In the genomic region with DNA sequence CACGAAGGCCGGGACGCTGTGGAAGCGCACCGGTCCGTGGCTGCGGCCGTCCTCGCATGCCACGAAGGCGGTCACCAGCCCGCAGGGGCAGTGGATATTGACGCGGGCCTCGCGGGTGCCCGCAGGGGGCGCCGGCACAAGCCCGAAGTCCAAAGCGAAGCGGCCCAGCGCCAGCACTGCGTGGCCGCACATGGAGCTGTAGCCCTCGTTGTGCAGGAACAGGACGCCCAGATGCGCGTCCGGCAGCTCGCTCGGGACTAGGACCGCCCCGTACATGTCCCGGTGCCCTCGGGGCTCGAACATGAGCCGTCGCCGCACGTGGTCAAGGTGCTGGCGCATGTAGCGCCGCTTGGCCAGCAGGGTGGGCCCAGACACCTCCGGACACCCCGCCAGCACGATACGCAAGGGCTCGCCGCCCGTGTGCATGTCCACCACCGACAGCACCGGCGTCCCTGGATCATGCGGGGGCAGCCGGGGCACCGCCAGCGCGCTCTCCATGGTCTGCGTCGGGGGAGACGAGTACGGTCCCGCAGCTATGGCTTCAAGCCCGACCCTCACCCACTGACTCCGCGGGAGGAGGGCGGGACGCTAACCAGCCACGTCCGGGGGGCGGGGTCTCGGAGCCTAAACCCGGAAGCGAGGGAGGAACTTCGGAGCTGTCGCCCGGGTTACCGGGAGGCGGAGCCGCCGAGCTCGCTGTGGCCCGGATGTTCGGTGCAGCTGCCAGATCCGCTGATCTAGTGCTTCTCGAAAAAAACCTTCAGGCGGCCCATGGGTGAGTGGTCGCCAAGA, we compare ENCODE assay signal across 8 cellular contexts. TPM values are rescaled to one million over a fixed set of nuclear protein-coding genes. Genes with fewer than 3 reads are reported as not detected.
A peak's percentile ranks its signal among the peaks of the same experiment; 100 is the strongest.
DNase-seq lines count a peak whose midpoint lies in the region; ATAC-seq and TF ChIP-seq lines count a peak whose summit lies in the region.

A gene with protein sequence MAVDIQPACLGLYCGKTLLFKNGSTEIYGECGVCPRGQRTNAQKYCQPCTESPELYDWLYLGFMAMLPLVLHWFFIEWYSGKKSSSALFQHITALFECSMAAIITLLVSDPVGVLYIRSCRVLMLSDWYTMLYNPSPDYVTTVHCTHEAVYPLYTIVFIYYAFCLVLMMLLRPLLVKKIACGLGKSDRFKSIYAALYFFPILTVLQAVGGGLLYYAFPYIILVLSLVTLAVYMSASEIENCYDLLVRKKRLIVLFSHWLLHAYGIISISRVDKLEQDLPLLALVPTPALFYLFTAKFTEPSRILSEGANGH (plus strand): TSS at position 699 of the 792 bp plus-strand sequence. CDS start 73 bp downstream, at position 772.
A gene (minus strand): TSS at position 590 of the 792 bp plus-strand sequence. CDS start 92 bp downstream, at position 498.

- peaks cover 38% of the 10 kb centered on the region for H3K36me3 Mint-ChIP-seq in activated T-helper 17 cell treated with anti-CD3 and anti-CD28 coated beads, Interleukin-2, amount 50 U/mL, for 72 hours (ENCODE audit: low read depth)
- peaks cover 4% of the 10 kb centered on the region for H3K36me3 Mint-ChIP-seq in natural killer cell

- POLR2A ChIA-PET in RWPE1 (lab: Yijun Ruan, JAX; ENCODE audit: low non-redundant PET), result interaction anchor here (0.6 kb wide), 1 partner anchor 607 kb away, joined by 3 read pairs; no protein-coding TSS in a partner anchor

- intact Hi-C loops in natural killer cell (cut with micrococcal nuclease), result loop anchor here (1.0 to 5.0 kb wide), 3 partner anchors 19 to 608 kb away; a partner anchor contains a TSS

- peaks cover 40% of the 10 kb centered on the region for H3K4me1 Mint-ChIP-seq in activated T-helper 17 cell treated with anti-CD3 and anti-CD28 coated beads, Interleukin-2, amount 50 U/mL, for 72 hours
- H3K4me1 Mint-ChIP-seq in natural killer cell, result peaks cover 46 to 58% of the 10 kb centered on the region in 2 donors

- H3K27me3 ChIP-seq in fibroblast of lung (ENCODE audit: control insufficient read depth, insufficient read depth, low read length), result no peaks in the 10 kb centered on the region

- CTCF ChIA-PET in RWPE1 (lab: Yijun Ruan, JAX), result interaction anchor here (0.5 to 1.4 kb wide), 7 partner anchors 23 to 1838 kb away, joined by 3 to 5 read pairs (median 3); no protein-coding TSS in a partner anchor

- TF ChIP-seq CTCF in LNCaP clone FGC (IDR thresholded peaks at IDR 0.05; ENCODE audit: control insufficient read depth, extremely low read depth, insufficient read depth) (peak; percentile 73), RWPE1 (conservative IDR thresholded peaks at IDR 0.05; ENCODE audit: low read depth) (peak; percentile 71), fibroblast of lung (conservative IDR thresholded peaks at IDR 0.05 in 1 of 2, IDR thresholded peaks at IDR 0.05 in 1 of 2; ENCODE audit: low read depth in 1 of 2, low read length in 2 of 2) (peak; percentile 60 to 61), natural killer cell (IDR thresholded peaks at IDR 0.05) (peak; percentile 38)

- no peaks in the 10 kb centered on the region for H3K27me3 Mint-ChIP-seq in activated T-helper 17 cell treated with anti-CD3 and anti-CD28 coated beads, Interleukin-2, amount 50 U/mL, for 72 hours
- no peaks in the 10 kb centered on the region for H3K27me3 Mint-ChIP-seq in natural killer cell (ENCODE audit: low read depth in 2 of 2)

- H3K9ac ChIP-seq in fibroblast of lung (ENCODE audit: insufficient read depth, low read length), result peak within 1 kb of the TSS; percentile 95

- peak; percentile 95 for ATAC-seq in activated T-helper 17 cell treated with anti-CD3 and anti-CD28 coated beads, Interleukin-2, amount 50 U/mL, for 72 hours (replicated peaks)
- peak; percentile 93 to 96 (median 94) for ATAC-seq in natural killer cell

- H3K36me3 ChIP-seq in fibroblast of lung (ENCODE audit: control insufficient read depth, insufficient read depth, low read length), result peaks cover 3% of the 10 kb centered on the region

- no peaks in the 10 kb centered on the region for H4K20me1 ChIP-seq in fibroblast of lung (ENCODE audit: control insufficient read depth, extremely low read depth, insufficient read depth, low read length)

- peak within 1 kb of the TSS; percentile 76 for H3K4me2 ChIP-seq in fibroblast of lung (ENCODE audit: extremely low read depth, insufficient read depth, low read length)

- no peaks in the 10 kb centered on the region for H3K9me3 Mint-ChIP-seq in activated T-helper 17 cell treated with anti-CD3 and anti-CD28 coated beads, Interleukin-2, amount 50 U/mL, for 72 hours
- H3K9me3 Mint-ChIP-seq in natural killer cell, result no peaks in the 10 kb centered on the region

- H3K27ac Mint-ChIP-seq in activated T-helper 17 cell treated with anti-CD3 and anti-CD28 coated beads, Interleukin-2, amount 50 U/mL, for 72 hours, result peak within 1 kb of the TSS; percentile 88
- H3K27ac Mint-ChIP-seq in natural killer cell, result peak within 1 kb of the TSS; percentile 86

- peaks cover 3% of the 10 kb centered on the region for H3K4me1 ChIP-seq in fibroblast of lung (ENCODE audit: control insufficient read depth, extremely low read depth, insufficient read depth, low read length)

- H3K4me3 ChIP-seq in LNCaP clone FGC (ENCODE audit: low read depth, low read length) (peak within 1 kb of the TSS; percentile 83), fibroblast of lung (replicated peaks in 1 of 4; ENCODE audit: control extremely low read depth in 1 of 4, insufficient read depth in 1 of 4, low read depth in 3 of 4, low read length in 4 of 4) (peak within 1 kb of the TSS; percentile 80 to 97 (median 90))

- H3K79me2 ChIP-seq in fibroblast of lung (ENCODE audit: control insufficient read depth, insufficient read depth, low read length), result peaks cover 51% of the 10 kb centered on the region

- H3K27ac ChIP-seq in RWPE1, result peak within 1 kb of the TSS; percentile 94
- peak within 1 kb of the TSS; percentile 98 for H3K27ac ChIP-seq in fibroblast of lung (ENCODE audit: insufficient read depth, low read length)

- H2AFZ ChIP-seq in fibroblast of lung (ENCODE audit: low read length), result peak within 1 kb of the TSS; percentile 77

- peak within 1 kb of the TSS; percentile 86 for H3K4me3 Mint-ChIP-seq in activated T-helper 17 cell treated with anti-CD3 and anti-CD28 coated beads, Interleukin-2, amount 50 U/mL, for 72 hours
- peak within 1 kb of the TSS; percentile 93 for H3K4me3 Mint-ChIP-seq in natural killer cell

- peak; percentile 98 for DNase-seq in ELR (ENCODE audit: low read depth)
- peak; percentile 93 for DNase-seq in H4 (ENCODE audit: low spot score)
- DNase-seq in LNCaP clone FGC (ENCODE audit: low read depth), result peak; percentile 82
- DNase-seq in RWPE1 (ENCODE audit: low spot score), result peak; percentile 92
- peak; percentile 94 to 95 for DNase-seq in fibroblast of lung (ENCODE audit: low read depth in 2 of 2)
- DNase-seq in natural killer cell, result peak; percentile 97
- DNase-seq in stimulated activated naive CD4-positive, alpha-beta T cell treated with Interleukin-2 at 50 U/mL for 16 hours (lab: John Stamatoyannopoulos, UW), result peak; percentile 98

- H3K9me3 ChIP-seq in fibroblast of lung (ENCODE audit: control insufficient read depth, insufficient read depth, low read depth, low read length), result no peaks in the 10 kb centered on the region

RNA-seq across cellular contexts. Expression of the first gene that starts in this region (rescaled TPM):
- 145 and 168 TPM in 2 replicates for total RNA-seq in H4 (2014; rRNA removed; shearing (Covaris generic))
- 10 to 100 TPM; 25.4 to 29.4 TPM for total RNA-seq in activated T-helper 17 cell treated with anti-CD3 and anti-CD28 coated beads, Interleukin-2, amount 50 U/mL, for 72 hours
- total RNA-seq in fibroblast of lung (51.6 and 80.1 TPM in 2 replicates), natural killer cell (10 to 100 TPM; 18.8 to 25.0 (median 20.5) TPM)
- polyA plus RNA-seq in fibroblast of lung, result 175 and 207 TPM in 2 replicates
- polyA plus RNA-seq in fibroblast of lung (2012), result 52.5 and 60.7 TPM in 2 replicates
- polyA minus RNA-seq in fibroblast of lung (ENCODE audit: low replicate concordance), result 53.5 and 101 TPM in 2 replicates

RNA-seq across cellular contexts. Expression of the second gene that starts in this region (rescaled TPM):
- 60.8 and 68.0 TPM in 2 replicates for total RNA-seq in H4 (2014; rRNA removed; shearing (Covaris generic))
- 10 to 100 TPM; 15.5 to 16.4 TPM for total RNA-seq in activated T-helper 17 cell treated with anti-CD3 and anti-CD28 coated beads, Interleukin-2, amount 50 U/mL, for 72 hours
- total RNA-seq in fibroblast of lung (39.8 and 50.4 TPM in 2 replicates), natural killer cell (10 to 100 TPM; 13.3 to 18.8 (median 16.5) TPM)
- 28.7 and 31.7 TPM in 2 replicates for polyA plus RNA-seq in fibroblast of lung
- 18.5 and 21.9 TPM in 2 replicates for polyA plus RNA-seq in fibroblast of lung (2012)
- 1.9 and 2.1 TPM in 2 replicates for polyA minus RNA-seq in fibroblast of lung (ENCODE audit: low replicate concordance)

Comparison
In these comparisons a context has a peak if more than half of its experiments do, and no peak if none do; other contexts are left out.
1. Peak in every context shown above with its lines: DNase-seq, ATAC-seq, H3K4me3 ChIP-seq and H3K27ac ChIP-seq.